ENCODE assay signal across 9 cellular contexts in genomic region chr2:226478121-226478809, GRCh38.
DNase-seq lines count a peak whose midpoint lies in the region; ATAC-seq and TF ChIP-seq lines count a peak whose summit lies in the region.
"Had no signal": no experiment of that assay in that cellular context is flagged by ENCODE, and none has a peak within 500 bp of the region (broad histone marks: within the 10 kb centered on the region; RNA-seq: fewer than 3 reads in every experiment).

No MANE protein-coding gene starts in this region.

- no peaks in the 10 kb centered on the region for H3K27me3 Mint-ChIP-seq in activated T-cell treated with anti-CD3 and anti-CD28 coated beads, Interleukin-2, amount 50 U/mL, for 4 hours (ENCODE audit: low read depth)

- H3K36me3 ChIP-seq in liver (ENCODE audit: control insufficient read depth in 4 of 4, insufficient read depth in 3 of 4, low read depth in 1 of 4, low read length in 3 of 4) (no peaks in the 10 kb centered on the region), thoracic aorta (no peaks in the 10 kb centered on the region)

- no peaks in the 10 kb centered on the region for H3K4me1 Mint-ChIP-seq in activated T-cell treated with anti-CD3 and anti-CD28 coated beads, Interleukin-2, amount 50 U/mL, for 4 hours (ENCODE audit: low read depth)

- 66% methylated on average over 8 of the region's 8 CpGs for WGBS in liver

- H3K27ac ChIP-seq in liver (ENCODE audit: low read depth in 1 of 2, low read length in 2 of 2) (peak overlapping the region; percentile 54 to 65), thoracic aorta (peak overlapping the region; percentile 86 to 88)

- H3K27me3 ChIP-seq in liver (ENCODE audit: control insufficient read depth in 4 of 4, insufficient read depth in 4 of 4, low read length in 3 of 4) (no peaks in the 10 kb centered on the region), thoracic aorta (replicated peaks; ENCODE audit: insufficient read depth) (no peaks in the 10 kb centered on the region)

- DNase-seq in HT-29 (ENCODE audit: low spot score) (peak; percentile 19), cardiac fibroblast (ENCODE audit: low read depth in 2 of 2) (peak; percentile 91 to 93), thoracic aorta (ENCODE audit: low spot score) (peak; percentile 21), cerebellar nuclear complex (lab: John Stamatoyannopoulos, UW) (no peak), amygdala (lab: John Stamatoyannopoulos, UW) (no peak), NCI-H146 (lab: John Stamatoyannopoulos, UW) (no peak)
- no peak for DNase-seq in activated T-cell treated with anti-CD3 and anti-CD28 coated beads, Interleukin-2, amount 50 U/mL, for 4 hours
- DNase-seq: NCI-H1930 had no signal

- no peaks in the 10 kb centered on the region for H3K36me3 Mint-ChIP-seq in activated T-cell treated with anti-CD3 and anti-CD28 coated beads, Interleukin-2, amount 50 U/mL, for 4 hours (ENCODE audit: insufficient read depth)

- H3K4me1 ChIP-seq in liver (ENCODE audit: control insufficient read depth in 4 of 4, insufficient read depth in 4 of 4, low read length in 3 of 4) (peaks cover 0 to 11% (median 2%) of the 10 kb centered on the region in 4 donors), thoracic aorta (ENCODE audit: control insufficient read depth in 1 of 2, low read depth in 2 of 2) (peaks cover 17 to 42% of the 10 kb centered on the region in 2 donors)

- H3K4me3 ChIP-seq in cardiac fibroblast (replicated peaks in 1 of 2; ENCODE audit: low read depth in 2 of 2, low read length in 2 of 2) (no peak overlapping the region), liver (ENCODE audit: low read depth in 1 of 3, low read length in 3 of 3) (no peak overlapping the region), thoracic aorta (no peak overlapping the region)

- peaks cover 0 to under 1% (median 0%) of the 10 kb centered on the region in 4 donors for H3K9me3 ChIP-seq in liver (ENCODE audit: control insufficient read depth in 4 of 4, low read length in 3 of 4)
- no peaks in the 10 kb centered on the region for H3K9me3 ChIP-seq in thoracic aorta

- no peaks in the 10 kb centered on the region for H3K9me3 Mint-ChIP-seq in activated T-cell treated with anti-CD3 and anti-CD28 coated beads, Interleukin-2, amount 50 U/mL, for 4 hours

- no peak for TF ChIP-seq CTCF in cardiac fibroblast (IDR thresholded peaks at IDR 0.05; ENCODE audit: low read depth, low read length)
- TF ChIP-seq CTCF in liver (IDR thresholded peaks at IDR 0.05; ENCODE audit: low read depth, low read length, missing input control) = no peak
- TF ChIP-seq CTCF in thoracic aorta (IDR thresholded peaks at IDR 0.05) = no peak

- peak; percentile 99 for ATAC-seq in thoracic aorta (ENCODE audit: insufficient number of reproducible peaks, low FRiP score, low read depth)
- no peak for ATAC-seq in activated T-cell treated with anti-CD3 and anti-CD28 coated beads, Interleukin-2, amount 50 U/mL, for 4 hours

- no peak overlapping the region for H3K9ac ChIP-seq in liver (ENCODE audit: low read depth in 1 of 2, low read length in 2 of 2)

- no peak overlapping the region for H3K4me3 Mint-ChIP-seq in activated T-cell treated with anti-CD3 and anti-CD28 coated beads, Interleukin-2, amount 50 U/mL, for 4 hours

- TF ChIP-seq RAD21 in liver (IDR thresholded peaks at IDR 0.05) = peak in 1 of 2 donors; percentile 54

TF ChIP-seq in liver, 16 proteins besides CTCF, POLR2A, EP300 and RAD21:
- TF ChIP-seq FOXA1 (IDR thresholded peaks at IDR 0.05) (no peak), HNF4A (conservative IDR thresholded peaks at IDR 0.05) (peak; percentile 67 to 79), JUND (IDR thresholded peaks at IDR 0.05) (peak; percentile 97 to 99), MAX (IDR thresholded peaks at IDR 0.05) (peak; percentile 67), YY1 (IDR thresholded peaks at IDR 0.05) (peak; percentile 63), ATF3 (IDR thresholded peaks at IDR 0.05) (peak; percentile 90), EGR1 (IDR thresholded peaks at IDR 0.05; ENCODE audit: low read depth in 2 of 2) (peak in 1 of 2 donors; percentile 25), TAF1 (conservative IDR thresholded peaks at IDR 0.05) (no peak), HNF4G (IDR thresholded peaks at IDR 0.05) (no peak), RXRA (IDR thresholded peaks at IDR 0.05) (peak; percentile 48 to 71), NR2F2 (IDR thresholded peaks at IDR 0.05) (no peak), FOXA2 (IDR thresholded peaks at IDR 0.05) (peak; percentile 24), SP1 (IDR thresholded peaks at IDR 0.05) (peak; percentile 40), GABPA (IDR thresholded peaks at IDR 0.05 in 1 of 2, conservative IDR thresholded peaks at IDR 0.05 in 1 of 2) (no peak), ZBTB33 (IDR thresholded peaks at IDR 0.05) (no peak)
- TF ChIP-seq, protein P1, sequence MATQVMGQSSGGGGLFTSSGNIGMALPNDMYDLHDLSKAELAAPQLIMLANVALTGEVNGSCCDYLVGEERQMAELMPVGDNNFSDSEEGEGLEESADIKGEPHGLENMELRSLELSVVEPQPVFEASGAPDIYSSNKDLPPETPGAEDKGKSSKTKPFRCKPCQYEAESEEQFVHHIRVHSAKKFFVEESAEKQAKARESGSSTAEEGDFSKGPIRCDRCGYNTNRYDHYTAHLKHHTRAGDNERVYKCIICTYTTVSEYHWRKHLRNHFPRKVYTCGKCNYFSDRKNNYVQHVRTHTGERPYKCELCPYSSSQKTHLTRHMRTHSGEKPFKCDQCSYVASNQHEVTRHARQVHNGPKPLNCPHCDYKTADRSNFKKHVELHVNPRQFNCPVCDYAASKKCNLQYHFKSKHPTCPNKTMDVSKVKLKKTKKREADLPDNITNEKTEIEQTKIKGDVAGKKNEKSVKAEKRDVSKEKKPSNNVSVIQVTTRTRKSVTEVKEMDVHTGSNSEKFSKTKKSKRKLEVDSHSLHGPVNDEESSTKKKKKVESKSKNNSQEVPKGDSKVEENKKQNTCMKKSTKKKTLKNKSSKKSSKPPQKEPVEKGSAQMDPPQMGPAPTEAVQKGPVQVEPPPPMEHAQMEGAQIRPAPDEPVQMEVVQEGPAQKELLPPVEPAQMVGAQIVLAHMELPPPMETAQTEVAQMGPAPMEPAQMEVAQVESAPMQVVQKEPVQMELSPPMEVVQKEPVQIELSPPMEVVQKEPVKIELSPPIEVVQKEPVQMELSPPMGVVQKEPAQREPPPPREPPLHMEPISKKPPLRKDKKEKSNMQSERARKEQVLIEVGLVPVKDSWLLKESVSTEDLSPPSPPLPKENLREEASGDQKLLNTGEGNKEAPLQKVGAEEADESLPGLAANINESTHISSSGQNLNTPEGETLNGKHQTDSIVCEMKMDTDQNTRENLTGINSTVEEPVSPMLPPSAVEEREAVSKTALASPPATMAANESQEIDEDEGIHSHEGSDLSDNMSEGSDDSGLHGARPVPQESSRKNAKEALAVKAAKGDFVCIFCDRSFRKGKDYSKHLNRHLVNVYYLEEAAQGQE (IDR thresholded peaks at IDR 0.05) = peak; percentile 47

Comparison
In these comparisons a context has a peak if more than half of its experiments do, and no peak if none do; other contexts are left out.
1. DNase-seq: peak in HT-29 (single experiment), cardiac fibroblast (2 of 2) and thoracic aorta (single experiment); none in cerebellar nuclear complex (0 of 2), activated T-cell treated with anti-CD3 and anti-CD28 coated beads, Interleukin-2, amount 50 U/mL, for 4 hours (single experiment), amygdala (0 of 56) and NCI-H146 (single experiment).